ENCODE assay signal across 30 cellular contexts in the genomic region with DNA sequence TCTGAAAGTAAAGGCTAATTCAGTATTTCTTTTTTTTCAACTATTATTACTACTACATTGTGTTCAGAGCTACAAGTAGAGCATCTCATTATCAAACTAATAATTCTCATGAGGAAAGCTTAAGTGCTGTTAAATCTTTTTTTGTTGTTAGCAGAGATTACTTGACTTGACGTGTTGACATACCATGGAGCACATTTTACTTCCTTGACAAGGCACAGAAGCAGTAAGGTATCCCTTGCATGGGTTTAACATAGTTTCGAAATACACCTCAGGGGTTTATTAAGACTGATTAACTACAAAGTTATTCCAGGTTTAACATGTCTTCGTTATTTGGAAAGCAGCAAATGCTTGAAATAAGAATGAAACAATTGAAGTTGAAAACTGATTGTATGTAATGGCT. TPM values are rescaled to one million over a fixed set of nuclear protein-coding genes. Genes with fewer than 3 reads are reported as not detected.
"Had no signal": no experiment of that assay in that cellular context is flagged by ENCODE, and none has a peak within 500 bp of the region (broad histone marks: within the 10 kb centered on the region; RNA-seq: fewer than 3 reads in every experiment).

No MANE protein-coding gene starts in this region.

- H3K27me3 ChIP-seq: body of pancreas, esophagus squamous epithelium, gastrocnemius medialis, hepatocyte, neutrophil, ovary, tibial artery had no signal

- H3K9me3 Mint-ChIP-seq: activated CD8-positive, alpha-beta T cell treated with anti-CD3 and anti-CD28 coated beads for 36 hours; activated naive CD4-positive, alpha-beta T cell treated with anti-CD3 and anti-CD28 coated beads, Interleukin-2, amount 50 U/mL, for 72 hours; activated T-cell treated with anti-CD3 and anti-CD28 coated beads, Interleukin-2, amount 50 U/mL, for 4 hours; mesothelial cell of epicardium; naive B cell; nephron progenitor cell; stimulated activated naive CD8-positive, alpha-beta T cell treated with anti-CD3 and anti-CD28 coated beads, Interleukin-15, Interleukin-2, amounts not matched to agents 100 ng/mL and 50 ng/mL, for 24 hours; WTC11 had no signal

- H3K27ac ChIP-seq: body of pancreas, esophagus squamous epithelium, gastrocnemius medialis, hepatocyte, neutrophil, ovary, skin epidermis, tibial artery had no signal

- FAIRE-seq: endothelial cell of umbilical vein had no signal

- H3K4me3 Mint-ChIP-seq: activated CD8-positive, alpha-beta T cell treated with anti-CD3 and anti-CD28 coated beads for 36 hours; activated T-cell treated with anti-CD3 and anti-CD28 coated beads, Interleukin-2, amount 50 U/mL, for 4 hours; mesothelial cell of epicardium; naive B cell; nephron progenitor cell; stimulated activated naive CD8-positive, alpha-beta T cell treated with anti-CD3 and anti-CD28 coated beads, Interleukin-15, Interleukin-2, amounts not matched to agents 100 ng/mL and 50 ng/mL, for 24 hours; WTC11 had no signal

- ATAC-seq: activated CD8-positive, alpha-beta T cell treated with anti-CD3 and anti-CD28 coated beads for 36 hours; activated naive CD4-positive, alpha-beta T cell treated with anti-CD3 and anti-CD28 coated beads, Interleukin-2, amount 50 U/mL, for 72 hours; activated T-cell treated with anti-CD3 and anti-CD28 coated beads, Interleukin-2, amount 50 U/mL, for 4 hours; body of pancreas; gastrocnemius medialis; left cardiac atrium; sciatic nerve; WTC11 had no signal

- H3K36me3 ChIP-seq: ovary had no signal

- H3K4me3 ChIP-seq: body of pancreas, esophagus squamous epithelium, gastrocnemius medialis, hepatocyte, ovary, skin epidermis, tibial artery had no signal

- H3K9me3 ChIP-seq: body of pancreas, esophagus squamous epithelium, gastrocnemius medialis, neutrophil, ovary, tibial artery had no signal

- H3K4me1 ChIP-seq: body of pancreas, gastrocnemius medialis, tibial artery had no signal

- DNase-seq: activated CD4-positive, alpha-beta T cell treated with anti-CD3 and anti-CD28 coated beads, Interleukin-2, amount 50 U/mL, for 1 hour; activated CD8-positive, alpha-beta T cell treated with anti-CD3 and anti-CD28 coated beads for 36 hours; activated naive CD4-positive, alpha-beta T cell; activated T-cell treated with anti-CD3 and anti-CD28 coated beads, Interleukin-2, amount 50 U/mL, for 4 hours; anterior cingulate cortex; body of pancreas; caudate nucleus; cortex of kidney; esophagus squamous epithelium; gastrocnemius medialis; islet precursor cell; left cardiac atrium; naive B cell; nephron progenitor cell; ovary; retina; stimulated activated CD4-positive, alpha-beta T cell treated with anti-CD3 and anti-CD28 coated beads, Interleukin-12 subunit alpha, Interleukin-12 subunit beta, amount 100 ng/mL, for 4 hours; stimulated activated CD4-positive, alpha-beta T cell treated with anti-CD3 and anti-CD28 coated beads, Interleukin-4, amount 100 ng/mL, for 1 hour; T-helper 2 cell; tibial artery had no signal

- H3K27me3 Mint-ChIP-seq: activated CD8-positive, alpha-beta T cell treated with anti-CD3 and anti-CD28 coated beads for 36 hours; naive B cell; progenitor cell of endocrine pancreas; stimulated activated naive CD8-positive, alpha-beta T cell treated with anti-CD3 and anti-CD28 coated beads, Interleukin-15, Interleukin-2, amounts not matched to agents 100 ng/mL and 50 ng/mL, for 24 hours had no signal

- H3K27ac Mint-ChIP-seq: activated CD8-positive, alpha-beta T cell treated with anti-CD3 and anti-CD28 coated beads for 36 hours; activated naive CD4-positive, alpha-beta T cell treated with anti-CD3 and anti-CD28 coated beads, Interleukin-2, amount 50 U/mL, for 72 hours; mesothelial cell of epicardium; naive B cell; nephron progenitor cell; progenitor cell of endocrine pancreas; stimulated activated naive CD8-positive, alpha-beta T cell treated with anti-CD3 and anti-CD28 coated beads, Interleukin-15, Interleukin-2, amounts not matched to agents 100 ng/mL and 50 ng/mL, for 24 hours; WTC11 had no signal

RNA-seq across cellular contexts. Expression of gene DOCK2, which starts 46.5 kb away (rescaled TPM):
- total RNA-seq: progenitor cell of endocrine pancreas had no signal
